1 cellular context compared by ENCODE assay signal in the genomic region with DNA sequence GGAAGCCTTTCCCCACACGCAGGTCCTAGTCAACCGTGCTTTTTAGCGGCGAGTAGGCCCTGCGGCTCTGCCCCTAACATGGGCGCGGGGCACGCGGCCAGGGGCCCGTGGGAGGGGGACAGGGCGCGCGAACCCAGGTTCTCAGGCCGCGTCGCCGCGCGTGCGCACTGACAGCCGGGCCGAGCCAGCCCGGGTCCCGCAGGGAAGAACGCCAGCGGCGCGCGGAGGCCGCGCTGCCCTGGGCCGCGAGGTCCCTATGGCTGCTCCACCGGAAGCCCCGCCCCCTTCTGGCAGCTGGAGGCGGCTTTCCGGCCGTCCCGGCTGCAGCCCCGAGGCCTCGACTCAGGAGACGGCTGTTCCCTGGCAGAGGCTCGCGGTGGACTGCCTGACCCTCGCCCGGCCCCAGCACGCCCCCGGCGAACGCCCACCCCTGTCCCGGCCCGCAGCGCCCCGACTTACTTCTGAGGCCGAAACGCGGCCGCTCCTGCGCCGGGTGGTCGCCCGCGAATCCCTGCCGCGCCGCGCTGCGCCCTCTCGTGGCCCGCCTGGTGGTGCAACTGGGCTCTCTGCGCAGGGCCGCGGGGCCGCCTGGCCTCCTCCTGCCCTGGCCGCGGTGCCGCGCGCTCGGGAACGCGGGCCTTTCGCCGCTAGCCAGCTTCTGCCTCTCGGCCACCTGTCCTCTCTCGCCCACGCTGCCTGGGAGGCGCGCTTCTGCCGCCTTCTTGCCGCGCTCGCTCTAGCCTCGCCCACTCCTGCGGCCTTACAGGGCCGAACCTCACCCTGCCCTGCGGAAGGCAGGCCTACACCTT.
TF ChIP-seq lines count a peak whose summit lies in the region.

No MANE protein-coding gene starts in this region.

TF ChIP-seq in HepG2, 621 proteins besides CTCF, POLR2A, EP300 and RAD21 (continued from another document and continues in another):
- TF ChIP-seq MBNL3 (CRISPR knock-in tag; conservative IDR thresholded peaks at IDR 0.05): no peak
- TF ChIP-seq, protein P1, sequence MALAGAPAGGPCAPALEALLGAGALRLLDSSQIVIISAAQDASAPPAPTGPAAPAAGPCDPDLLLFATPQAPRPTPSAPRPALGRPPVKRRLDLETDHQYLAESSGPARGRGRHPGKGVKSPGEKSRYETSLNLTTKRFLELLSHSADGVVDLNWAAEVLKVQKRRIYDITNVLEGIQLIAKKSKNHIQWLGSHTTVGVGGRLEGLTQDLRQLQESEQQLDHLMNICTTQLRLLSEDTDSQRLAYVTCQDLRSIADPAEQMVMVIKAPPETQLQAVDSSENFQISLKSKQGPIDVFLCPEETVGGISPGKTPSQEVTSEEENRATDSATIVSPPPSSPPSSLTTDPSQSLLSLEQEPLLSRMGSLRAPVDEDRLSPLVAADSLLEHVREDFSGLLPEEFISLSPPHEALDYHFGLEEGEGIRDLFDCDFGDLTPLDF (CRISPR knock-in tag; IDR thresholded peaks at IDR 0.05): peak; percentile 64
- TF ChIP-seq ARNT2 (CRISPR knock-in tag; IDR thresholded peaks at IDR 0.05; ENCODE audit: low read depth): peak; percentile 85
- TF ChIP-seq AKAP8 (CRISPR knock-in tag; IDR thresholded peaks at IDR 0.05): no peak
- TF ChIP-seq, protein P2, sequence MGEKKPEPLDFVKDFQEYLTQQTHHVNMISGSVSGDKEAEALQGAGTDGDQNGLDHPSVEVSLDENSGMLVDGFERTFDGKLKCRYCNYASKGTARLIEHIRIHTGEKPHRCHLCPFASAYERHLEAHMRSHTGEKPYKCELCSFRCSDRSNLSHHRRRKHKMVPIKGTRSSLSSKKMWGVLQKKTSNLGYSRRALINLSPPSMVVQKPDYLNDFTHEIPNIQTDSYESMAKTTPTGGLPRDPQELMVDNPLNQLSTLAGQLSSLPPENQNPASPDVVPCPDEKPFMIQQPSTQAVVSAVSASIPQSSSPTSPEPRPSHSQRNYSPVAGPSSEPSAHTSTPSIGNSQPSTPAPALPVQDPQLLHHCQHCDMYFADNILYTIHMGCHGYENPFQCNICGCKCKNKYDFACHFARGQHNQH (CRISPR knock-in tag; IDR thresholded peaks at IDR 0.05): peak; percentile 33; the same call in 1 of the 2 replicates
- TF ChIP-seq HDAC2 (CRISPR knock-in tag; IDR thresholded peaks at IDR 0.05): peak; percentile 12; the same call in 1 of the 2 replicates
- TF ChIP-seq, protein P3, sequence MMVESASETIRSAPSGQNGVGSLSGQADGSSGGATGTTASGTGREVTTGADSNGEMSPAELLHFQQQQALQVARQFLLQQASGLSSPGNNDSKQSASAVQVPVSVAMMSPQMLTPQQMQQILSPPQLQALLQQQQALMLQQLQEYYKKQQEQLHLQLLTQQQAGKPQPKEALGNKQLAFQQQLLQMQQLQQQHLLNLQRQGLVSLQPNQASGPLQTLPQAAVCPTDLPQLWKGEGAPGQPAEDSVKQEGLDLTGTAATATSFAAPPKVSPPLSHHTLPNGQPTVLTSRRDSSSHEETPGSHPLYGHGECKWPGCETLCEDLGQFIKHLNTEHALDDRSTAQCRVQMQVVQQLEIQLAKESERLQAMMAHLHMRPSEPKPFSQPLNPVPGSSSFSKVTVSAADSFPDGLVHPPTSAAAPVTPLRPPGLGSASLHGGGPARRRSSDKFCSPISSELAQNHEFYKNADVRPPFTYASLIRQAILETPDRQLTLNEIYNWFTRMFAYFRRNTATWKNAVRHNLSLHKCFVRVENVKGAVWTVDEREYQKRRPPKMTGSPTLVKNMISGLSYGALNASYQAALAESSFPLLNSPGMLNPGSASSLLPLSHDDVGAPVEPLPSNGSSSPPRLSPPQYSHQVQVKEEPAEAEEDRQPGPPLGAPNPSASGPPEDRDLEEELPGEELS (CRISPR knock-in tag; IDR thresholded peaks at IDR 0.05): no peak; the same call in 1 of the 2 replicates
- TF ChIP-seq ZNF616 (CRISPR knock-in tag; IDR thresholded peaks at IDR 0.05; ENCODE audit: low read depth): peak; percentile 91
- TF ChIP-seq MIER2 (CRISPR knock-in tag; IDR thresholded peaks at IDR 0.05): no peak
- TF ChIP-seq SUZ12 (IDR thresholded peaks at IDR 0.05; ENCODE audit: low read depth, low read length): no peak
- TF ChIP-seq KDM2A (CRISPR knock-in tag; IDR thresholded peaks at IDR 0.05; ENCODE audit: borderline replicate concordance, low read depth): peak; percentile 57
- TF ChIP-seq ZNF260 (CRISPR knock-in tag; IDR thresholded peaks at IDR 0.05; ENCODE audit: borderline replicate concordance, low read depth): no peak
- TF ChIP-seq TEAD3 (CRISPR knock-in tag; optimal IDR thresholded peaks at IDR 0.05; ENCODE audit: borderline replicate concordance): peak; percentile 25
- TF ChIP-seq REXO4 (CRISPR knock-in tag; IDR thresholded peaks at IDR 0.05; ENCODE audit: borderline replicate concordance): peak; percentile 52; the same call in 1 of the 2 replicates
- peak; percentile 63 for TF ChIP-seq NFYC (CRISPR knock-in tag; IDR thresholded peaks at IDR 0.05)
- no peak for TF ChIP-seq SMARCE1 (IDR thresholded peaks at IDR 0.05; ENCODE audit: borderline replicate concordance)
- peak; percentile 84 for TF ChIP-seq ZNF451 (CRISPR knock-in tag; IDR thresholded peaks at IDR 0.05)
- TF ChIP-seq ZNF256 (CRISPR knock-in tag; conservative IDR thresholded peaks at IDR 0.05): peak; percentile 77; the same call in 1 of the 2 replicates
- peak; percentile 28; the same call in 1 of the 2 replicates for TF ChIP-seq ZNF790 (CRISPR knock-in tag; IDR thresholded peaks at IDR 0.05; ENCODE audit: borderline replicate concordance)
- TF ChIP-seq, protein P4, sequence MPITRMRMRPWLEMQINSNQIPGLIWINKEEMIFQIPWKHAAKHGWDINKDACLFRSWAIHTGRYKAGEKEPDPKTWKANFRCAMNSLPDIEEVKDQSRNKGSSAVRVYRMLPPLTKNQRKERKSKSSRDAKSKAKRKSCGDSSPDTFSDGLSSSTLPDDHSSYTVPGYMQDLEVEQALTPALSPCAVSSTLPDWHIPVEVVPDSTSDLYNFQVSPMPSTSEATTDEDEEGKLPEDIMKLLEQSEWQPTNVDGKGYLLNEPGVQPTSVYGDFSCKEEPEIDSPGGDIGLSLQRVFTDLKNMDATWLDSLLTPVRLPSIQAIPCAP (CRISPR knock-in tag; IDR thresholded peaks at IDR 0.05; ENCODE audit: low read depth): 0 out of 2 replicates have a peak, but pooled peaks have one; percentile 14
- TF ChIP-seq KLF12 (CRISPR knock-in tag; IDR thresholded peaks at IDR 0.05; ENCODE audit: borderline replicate concordance): peak; percentile 92
- TF ChIP-seq, protein P5, sequence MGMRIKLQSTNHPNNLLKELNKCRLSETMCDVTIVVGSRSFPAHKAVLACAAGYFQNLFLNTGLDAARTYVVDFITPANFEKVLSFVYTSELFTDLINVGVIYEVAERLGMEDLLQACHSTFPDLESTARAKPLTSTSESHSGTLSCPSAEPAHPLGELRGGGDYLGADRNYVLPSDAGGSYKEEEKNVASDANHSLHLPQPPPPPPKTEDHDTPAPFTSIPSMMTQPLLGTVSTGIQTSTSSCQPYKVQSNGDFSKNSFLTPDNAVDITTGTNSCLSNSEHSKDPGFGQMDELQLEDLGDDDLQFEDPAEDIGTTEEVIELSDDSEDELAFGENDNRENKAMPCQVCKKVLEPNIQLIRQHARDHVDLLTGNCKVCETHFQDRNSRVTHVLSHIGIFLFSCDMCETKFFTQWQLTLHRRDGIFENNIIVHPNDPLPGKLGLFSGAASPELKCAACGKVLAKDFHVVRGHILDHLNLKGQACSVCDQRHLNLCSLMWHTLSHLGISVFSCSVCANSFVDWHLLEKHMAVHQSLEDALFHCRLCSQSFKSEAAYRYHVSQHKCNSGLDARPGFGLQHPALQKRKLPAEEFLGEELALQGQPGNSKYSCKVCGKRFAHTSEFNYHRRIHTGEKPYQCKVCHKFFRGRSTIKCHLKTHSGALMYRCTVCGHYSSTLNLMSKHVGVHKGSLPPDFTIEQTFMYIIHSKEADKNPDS (CRISPR knock-in tag; IDR thresholded peaks at IDR 0.05): no peak; the same call in 1 of the 2 replicates
- TF ChIP-seq ZNF850 (CRISPR knock-in tag; conservative IDR thresholded peaks at IDR 0.05): no peak
- no peak for TF ChIP-seq ATM (IDR thresholded peaks at IDR 0.05; ENCODE audit: borderline replicate concordance)
- peak; percentile 82 for TF ChIP-seq MYC (CRISPR knock-in tag; IDR thresholded peaks at IDR 0.05; ENCODE audit: borderline replicate concordance)
- TF ChIP-seq, protein P6, sequence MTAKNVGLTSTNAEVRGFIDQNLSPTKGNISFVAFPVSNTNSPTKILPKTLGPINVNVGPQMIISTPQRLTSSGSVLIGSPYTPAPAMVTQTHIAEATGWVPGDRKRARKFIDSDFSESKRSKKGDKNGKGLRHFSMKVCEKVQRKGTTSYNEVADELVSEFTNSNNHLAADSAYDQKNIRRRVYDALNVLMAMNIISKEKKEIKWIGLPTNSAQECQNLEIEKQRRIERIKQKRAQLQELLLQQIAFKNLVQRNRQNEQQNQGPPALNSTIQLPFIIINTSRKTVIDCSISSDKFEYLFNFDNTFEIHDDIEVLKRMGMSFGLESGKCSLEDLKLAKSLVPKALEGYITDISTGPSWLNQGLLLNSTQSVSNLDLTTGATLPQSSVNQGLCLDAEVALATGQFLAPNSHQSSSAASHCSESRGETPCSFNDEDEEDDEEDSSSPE (CRISPR knock-in tag; IDR thresholded peaks at IDR 0.05): peak; percentile 67
- TF ChIP-seq CHCHD3 (CRISPR knock-in tag; IDR thresholded peaks at IDR 0.05): peak; percentile 68
- TF ChIP-seq NONO (IDR thresholded peaks at IDR 0.05): no peak
- peak; percentile 82; the same call in 1 of the 2 replicates for TF ChIP-seq NONO (CRISPR knock-in tag; conservative IDR thresholded peaks at IDR 0.05)
- TF ChIP-seq, protein P7, sequence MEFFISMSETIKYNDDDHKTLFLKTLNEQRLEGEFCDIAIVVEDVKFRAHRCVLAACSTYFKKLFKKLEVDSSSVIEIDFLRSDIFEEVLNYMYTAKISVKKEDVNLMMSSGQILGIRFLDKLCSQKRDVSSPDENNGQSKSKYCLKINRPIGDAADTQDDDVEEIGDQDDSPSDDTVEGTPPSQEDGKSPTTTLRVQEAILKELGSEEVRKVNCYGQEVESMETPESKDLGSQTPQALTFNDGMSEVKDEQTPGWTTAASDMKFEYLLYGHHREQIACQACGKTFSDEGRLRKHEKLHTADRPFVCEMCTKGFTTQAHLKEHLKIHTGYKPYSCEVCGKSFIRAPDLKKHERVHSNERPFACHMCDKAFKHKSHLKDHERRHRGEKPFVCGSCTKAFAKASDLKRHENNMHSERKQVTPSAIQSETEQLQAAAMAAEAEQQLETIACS (CRISPR knock-in tag; IDR thresholded peaks at IDR 0.05): peak; percentile 97
- peak; percentile 50; the same call in 1 of the 2 replicates for TF ChIP-seq ZNF570 (CRISPR knock-in tag; IDR thresholded peaks at IDR 0.05; ENCODE audit: borderline replicate concordance)
- TF ChIP-seq, protein P8, sequence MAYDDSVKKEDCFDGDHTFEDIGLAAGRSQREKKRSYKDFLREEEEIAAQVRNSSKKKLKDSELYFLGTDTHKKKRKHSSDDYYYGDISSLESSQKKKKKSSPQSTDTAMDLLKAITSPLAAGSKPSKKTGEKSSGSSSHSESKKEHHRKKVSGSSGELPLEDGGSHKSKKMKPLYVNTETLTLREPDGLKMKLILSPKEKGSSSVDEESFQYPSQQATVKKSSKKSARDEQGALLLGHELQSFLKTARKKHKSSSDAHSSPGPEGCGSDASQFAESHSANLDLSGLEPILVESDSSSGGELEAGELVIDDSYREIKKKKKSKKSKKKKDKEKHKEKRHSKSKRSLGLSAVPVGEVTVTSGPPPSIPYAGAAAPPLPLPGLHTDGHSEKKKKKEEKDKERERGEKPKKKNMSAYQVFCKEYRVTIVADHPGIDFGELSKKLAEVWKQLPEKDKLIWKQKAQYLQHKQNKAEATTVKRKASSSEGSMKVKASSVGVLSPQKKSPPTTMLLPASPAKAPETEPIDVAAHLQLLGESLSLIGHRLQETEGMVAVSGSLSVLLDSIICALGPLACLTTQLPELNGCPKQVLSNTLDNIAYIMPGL (CRISPR knock-in tag; IDR thresholded peaks at IDR 0.05; ENCODE audit: borderline replicate concordance in 1 of 2, low read depth in 1 of 2): peak; percentile 93 to 97
- TF ChIP-seq ZFX (CRISPR knock-in tag; IDR thresholded peaks at IDR 0.05; ENCODE audit: low read depth): peak; percentile 98
- TF ChIP-seq TBL1XR1 (IDR thresholded peaks at IDR 0.05; ENCODE audit: borderline replicate concordance, low read length, partially characterized antibody): no peak
- TF ChIP-seq, protein P9, sequence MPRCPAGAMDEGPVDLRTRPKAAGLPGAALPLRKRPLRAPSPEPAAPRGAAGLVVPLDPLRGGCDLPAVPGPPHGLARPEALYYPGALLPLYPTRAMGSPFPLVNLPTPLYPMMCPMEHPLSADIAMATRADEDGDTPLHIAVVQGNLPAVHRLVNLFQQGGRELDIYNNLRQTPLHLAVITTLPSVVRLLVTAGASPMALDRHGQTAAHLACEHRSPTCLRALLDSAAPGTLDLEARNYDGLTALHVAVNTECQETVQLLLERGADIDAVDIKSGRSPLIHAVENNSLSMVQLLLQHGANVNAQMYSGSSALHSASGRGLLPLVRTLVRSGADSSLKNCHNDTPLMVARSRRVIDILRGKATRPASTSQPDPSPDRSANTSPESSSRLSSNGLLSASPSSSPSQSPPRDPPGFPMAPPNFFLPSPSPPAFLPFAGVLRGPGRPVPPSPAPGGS (CRISPR knock-in tag; IDR thresholded peaks at IDR 0.05): peak; percentile 97
- peak; percentile 37 for TF ChIP-seq FOXA3 (CRISPR knock-in tag; IDR thresholded peaks at IDR 0.05)
- TF ChIP-seq, protein P10, sequence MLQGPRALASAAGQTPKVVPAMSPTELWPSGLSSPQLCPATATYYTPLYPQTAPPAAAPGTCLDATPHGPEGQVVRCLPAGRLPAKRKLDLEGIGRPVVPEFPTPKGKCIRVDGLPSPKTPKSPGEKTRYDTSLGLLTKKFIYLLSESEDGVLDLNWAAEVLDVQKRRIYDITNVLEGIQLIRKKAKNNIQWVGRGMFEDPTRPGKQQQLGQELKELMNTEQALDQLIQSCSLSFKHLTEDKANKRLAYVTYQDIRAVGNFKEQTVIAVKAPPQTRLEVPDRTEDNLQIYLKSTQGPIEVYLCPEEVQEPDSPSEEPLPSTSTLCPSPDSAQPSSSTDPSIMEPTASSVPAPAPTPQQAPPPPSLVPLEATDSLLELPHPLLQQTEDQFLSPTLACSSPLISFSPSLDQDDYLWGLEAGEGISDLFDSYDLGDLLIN (CRISPR knock-in tag; IDR thresholded peaks at IDR 0.05; ENCODE audit: borderline replicate concordance): no peak
- peak; percentile 94 for TF ChIP-seq ZNF543 (CRISPR knock-in tag; IDR thresholded peaks at IDR 0.05)
- 0 out of 2 replicates have a peak, but pooled peaks have one; percentile 36 for TF ChIP-seq ONECUT2 (CRISPR knock-in tag; IDR thresholded peaks at IDR 0.05)
- TF ChIP-seq, protein P11, sequence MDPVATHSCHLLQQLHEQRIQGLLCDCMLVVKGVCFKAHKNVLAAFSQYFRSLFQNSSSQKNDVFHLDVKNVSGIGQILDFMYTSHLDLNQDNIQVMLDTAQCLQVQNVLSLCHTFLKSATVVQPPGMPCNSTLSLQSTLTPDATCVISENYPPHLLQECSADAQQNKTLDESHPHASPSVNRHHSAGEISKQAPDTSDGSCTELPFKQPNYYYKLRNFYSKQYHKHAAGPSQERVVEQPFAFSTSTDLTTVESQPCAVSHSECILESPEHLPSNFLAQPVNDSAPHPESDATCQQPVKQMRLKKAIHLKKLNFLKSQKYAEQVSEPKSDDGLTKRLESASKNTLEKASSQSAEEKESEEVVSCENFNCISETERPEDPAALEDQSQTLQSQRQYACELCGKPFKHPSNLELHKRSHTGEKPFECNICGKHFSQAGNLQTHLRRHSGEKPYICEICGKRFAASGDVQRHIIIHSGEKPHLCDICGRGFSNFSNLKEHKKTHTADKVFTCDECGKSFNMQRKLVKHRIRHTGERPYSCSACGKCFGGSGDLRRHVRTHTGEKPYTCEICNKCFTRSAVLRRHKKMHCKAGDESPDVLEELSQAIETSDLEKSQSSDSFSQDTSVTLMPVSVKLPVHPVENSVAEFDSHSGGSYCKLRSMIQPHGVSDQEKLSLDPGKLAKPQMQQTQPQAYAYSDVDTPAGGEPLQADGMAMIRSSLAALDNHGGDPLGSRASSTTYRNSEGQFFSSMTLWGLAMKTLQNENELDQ (CRISPR knock-in tag; IDR thresholded peaks at IDR 0.05; ENCODE audit: borderline replicate concordance): peak; percentile 49; the same call in 1 of the 2 replicates
- no peak for TF ChIP-seq NFIC (IDR thresholded peaks at IDR 0.05; ENCODE audit: low read length)
- TF ChIP-seq ZNF343 (CRISPR knock-in tag; IDR thresholded peaks at IDR 0.05): peak; percentile 94
